26 cellular contexts compared by ENCODE assay signal in genomic region chr15:38267416-38268022, GRCh38. TPM values are rescaled to one million over a fixed set of nuclear protein-coding genes. Genes with fewer than 3 reads are reported as not detected.
DNase-seq lines count a peak whose midpoint lies in the region; TF ChIP-seq lines count a peak whose summit lies in the region.
"Had no signal": no experiment of that assay in that cellular context is flagged by ENCODE, and none has a peak within 500 bp of the region (broad histone marks: within the 10 kb centered on the region; RNA-seq: fewer than 3 reads in every experiment).

No MANE protein-coding gene starts in this region.

- H4K20me1 ChIP-seq in SK-N-SH (ENCODE audit: insufficient read depth) (peaks cover 97% of the 10 kb centered on the region), fibroblast of lung (ENCODE audit: control insufficient read depth, extremely low read depth, insufficient read depth, low read length) (peaks cover 3% of the 10 kb centered on the region), smooth muscle cell (ENCODE audit: low read depth) (peaks cover 100% of the 10 kb centered on the region)

- H3K9ac ChIP-seq in SK-N-SH (no peak overlapping the region), fibroblast of lung (ENCODE audit: insufficient read depth, low read length) (no peak overlapping the region), smooth muscle cell (ENCODE audit: low read depth) (no peak overlapping the region)
- H3K9ac ChIP-seq: BLaER1 treated with 17β-estradiol and CSF1 and Interleukin-3, amounts not matched to agents 10 nM and 100 nM had no signal

- no peak for TF ChIP-seq RAD21 in SK-N-SH (IDR thresholded peaks at IDR 0.05; ENCODE audit: low read length)

- H3K79me2 ChIP-seq in SK-N-SH (ENCODE audit: insufficient read depth) (peaks cover 100% of the 10 kb centered on the region), fibroblast of lung (ENCODE audit: control insufficient read depth, insufficient read depth, low read length) (peaks cover 97% of the 10 kb centered on the region), smooth muscle cell (ENCODE audit: low read depth) (peaks cover 100% of the 10 kb centered on the region)

- H2AFZ ChIP-seq in SK-N-SH (ENCODE audit: low read depth) (no peak overlapping the region), fibroblast of lung (ENCODE audit: low read length) (no peak overlapping the region), smooth muscle cell (ENCODE audit: low read depth) (no peak overlapping the region)

- CTCF ChIA-PET in SK-N-SH (lab: Yijun Ruan, JAX) = interaction anchor here (1.0 kb wide), 2 partner anchors 14 to 15 kb away, joined by 3 read pairs; partner anchors contain the start of gene SPRED1

- H3K4me2 ChIP-seq in SK-N-SH (peak overlapping the region; percentile 22), fibroblast of lung (ENCODE audit: extremely low read depth, insufficient read depth, low read length) (peak overlapping the region; percentile 91), smooth muscle cell (peak overlapping the region; percentile 27)

- no peaks in the 10 kb centered on the region for H3K9me2 ChIP-seq in SK-N-SH

- WGBS in SK-N-SH (ENCODE audit: low lambda C conversion rate) = 68% methylated on average over 3 of the region's 3 CpGs
- 94% methylated on average over 3 of the region's 3 CpGs for WGBS in smooth muscle cell (ENCODE audit: low lambda C conversion rate)

- H3K27ac ChIP-seq in SK-N-SH (ENCODE audit: low read depth in 2 of 2, low read length in 1 of 2) (peak overlapping the region; percentile 23 to 40; a peak in 3 of 4 replicates), fibroblast of lung (ENCODE audit: insufficient read depth, low read length) (no peak overlapping the region), smooth muscle cell (ENCODE audit: low read depth) (no peak overlapping the region)
- H3K27ac ChIP-seq: BLaER1 treated with 17β-estradiol and CSF1 and Interleukin-3, amounts not matched to agents 10 nM and 100 nM; epithelial cell of prostate; prostate gland had no signal

- H3K36me3 ChIP-seq in SK-N-SH (replicated peaks in 1 of 2; ENCODE audit: control insufficient read depth in 1 of 2, insufficient read depth in 2 of 2, low read length in 1 of 2) (peaks cover 0 to 22% of the 10 kb centered on the region in 2 experiments), fibroblast of lung (ENCODE audit: control insufficient read depth, insufficient read depth, low read length) (peaks cover 2% of the 10 kb centered on the region), smooth muscle cell (ENCODE audit: low read depth) (peaks cover 4% of the 10 kb centered on the region)
- H3K36me3 ChIP-seq: prostate gland, tibial artery had no signal

- DNase-seq in HCEC 1CT (peak; percentile 77), SK-N-SH (no peak), fibroblast of lung (ENCODE audit: low read depth in 2 of 2) (peak in 1 of 2 donors; percentile 60), smooth muscle cell (lab: John Stamatoyannopoulos, UW; ENCODE audit: unreplicated experiment) (no peak), NCI-H345 (lab: John Stamatoyannopoulos, UW) (no peak), LoVo (ENCODE audit: low spot score) (no peak), ureter (ENCODE audit: low spot score) (no peak)
- DNase-seq: activated CD4-positive, alpha-beta T cell treated with anti-CD3 and anti-CD28 coated beads for 48 hours; activated CD8-positive, alpha-beta memory T cell treated with anti-CD3 and anti-CD28 coated beads for 24 hours; activated effector memory CD4-positive, alpha-beta T cell treated with Interleukin-2 at 50 U/mL for 16 hours; cortex of kidney; effector memory CD4-positive, alpha-beta T cell; GF-D8; glutamatergic neuron; left ventricle myocardium superior; MM.1S; naive B cell; NCI-H2029; NCI-H526; NK-92 treated with Interleukin-12 subunit alpha and Interleukin-12 subunit beta, amount 100 ng/mL, for 24 hours; stimulated activated CD4-positive, alpha-beta T cell treated with anti-CD3 and anti-CD28 coated beads, Interleukin-4, amount 100 ng/mL, for 4 hours; tibial artery had no signal

- H3K27me3 ChIP-seq in SK-N-SH (ENCODE audit: insufficient read depth) = no peaks in the 10 kb centered on the region
- H3K27me3 ChIP-seq in fibroblast of lung (ENCODE audit: control insufficient read depth, insufficient read depth, low read length) = no peaks in the 10 kb centered on the region
- H3K27me3 ChIP-seq in smooth muscle cell (ENCODE audit: low read depth) = no peaks in the 10 kb centered on the region
- H3K27me3 ChIP-seq: BLaER1 treated with 17β-estradiol and CSF1 and Interleukin-3, amounts not matched to agents 10 nM and 100 nM; tibial artery had no signal

- H3K4me1 ChIP-seq in SK-N-SH (ENCODE audit: control insufficient read depth in 1 of 2, insufficient read depth in 2 of 2, low read depth in 1 of 2, low read length in 1 of 2) (peaks cover 6 to 12% of the 10 kb centered on the region in 2 experiments; a peak in 3 of 4 replicates), fibroblast of lung (ENCODE audit: control insufficient read depth, extremely low read depth, insufficient read depth, low read length) (peaks cover 14% of the 10 kb centered on the region), smooth muscle cell (ENCODE audit: low read depth) (peaks cover 7% of the 10 kb centered on the region)
- H3K4me1 ChIP-seq: prostate gland had no signal

- POLR2A ChIA-PET in SK-N-SH (lab: Yijun Ruan, JAX) = no interaction called here

- no peak overlapping the region for H3K4me3 ChIP-seq in SK-N-SH (ENCODE audit: low read depth in 2 of 2, low read length in 1 of 2)
- H3K4me3 ChIP-seq in fibroblast of lung (replicated peaks in 1 of 4; ENCODE audit: control extremely low read depth in 1 of 4, insufficient read depth in 1 of 4, low read depth in 3 of 4, low read length in 4 of 4) = no peak overlapping the region
- no peak overlapping the region for H3K4me3 ChIP-seq in smooth muscle cell
- H3K4me3 ChIP-seq: BLaER1 treated with 17β-estradiol and CSF1 and Interleukin-3, amounts not matched to agents 10 nM and 100 nM; K562; prostate gland had no signal

- TF ChIP-seq CTCF in SK-N-SH (IDR thresholded peaks at IDR 0.05) = no peak
- no peak for TF ChIP-seq CTCF in fibroblast of lung (conservative IDR thresholded peaks at IDR 0.05 in 1 of 2, IDR thresholded peaks at IDR 0.05 in 1 of 2; ENCODE audit: low read depth in 1 of 2, low read length in 2 of 2)
- no peak for TF ChIP-seq CTCF in smooth muscle cell (IDR thresholded peaks at IDR 0.05; ENCODE audit: borderline replicate concordance, insufficient read depth, poor library complexity, severe bottlenecking)

- TF ChIP-seq EP300 in SK-N-SH (IDR thresholded peaks at IDR 0.05; ENCODE audit: borderline replicate concordance in 1 of 2, low read depth in 1 of 2, low read length in 1 of 2) = 0 out of 4 replicates have a peak, but pooled peaks of 1 of the 2 experiments have one; percentile 18

- H3K9me3 ChIP-seq in SK-N-SH (no peaks in the 10 kb centered on the region), fibroblast of lung (ENCODE audit: control insufficient read depth, insufficient read depth, low read depth, low read length) (no peaks in the 10 kb centered on the region), smooth muscle cell (replicated peaks; ENCODE audit: low read depth) (no peaks in the 10 kb centered on the region)
- H3K9me3 ChIP-seq: prostate gland, tibial artery had no signal

- H3F3A ChIP-seq in SK-N-SH (replicated peaks; ENCODE audit: insufficient read depth) = peaks cover 10% of the 10 kb centered on the region
- H3F3A ChIP-seq in smooth muscle cell (ENCODE audit: low read depth) = no peaks in the 10 kb centered on the region

TF ChIP-seq in SK-N-SH, 30 proteins besides CTCF, POLR2A, EP300 and RAD21:
- TF ChIP-seq PBX3 (IDR thresholded peaks at IDR 0.05) (peak; percentile 20; the same call in 1 of the 2 replicates), SMC3 (IDR thresholded peaks at IDR 0.05; ENCODE audit: low read depth, low read length) (no peak), NRF1 (IDR thresholded peaks at IDR 0.05; ENCODE audit: low read depth, low read length) (no peak), TCF12 (IDR thresholded peaks at IDR 0.05) (peak; percentile 15; the same call in 1 of the 2 replicates), FOSL2 (IDR thresholded peaks at IDR 0.05; ENCODE audit: borderline replicate concordance, low read depth) (0 out of 2 replicates have a peak, but pooled peaks have one; percentile 26)

RNA-seq across cellular contexts. Expression of gene SPRED1, which starts 14.9 kb away (rescaled TPM):
- polyA plus RNA-seq in SK-N-SH (2012; rRNA removed) (4.3 and 4.4 TPM in 2 replicates), fibroblast of lung (17.2 and 19.7 TPM in 2 replicates), smooth muscle cell (15.6 and 22.2 TPM in 2 replicates)
- 6.6 and 7.7 TPM in 2 replicates for polyA plus RNA-seq in SK-N-SH (2012; cell fraction: cytosol; rRNA removed)
- polyA plus RNA-seq in SK-N-SH (2012; cell fraction: nucleus; rRNA removed) = 2.8 and 6.0 TPM in 2 replicates
- total RNA-seq in fibroblast of lung (31.6 and 39.0 TPM in 2 replicates), smooth muscle cell (53.0 and 56.5 TPM in 2 replicates), ureter (22.5 TPM)
- 16.0 and 17.7 TPM in 2 replicates for polyA plus RNA-seq in fibroblast of lung (2012)
- 5.4 and 8.6 TPM in 2 replicates for polyA minus RNA-seq in fibroblast of lung (ENCODE audit: low replicate concordance)

Comparison
In these comparisons a context has a peak if more than half of its experiments do, and no peak if none do; other contexts are left out.
1. H3K27ac ChIP-seq: peak in SK-N-SH (2 of 2); none in fibroblast of lung (single experiment) and smooth muscle cell (single experiment).
2. H3K4me2 ChIP-seq: peak in every context shown above with its lines; median percentile 91 in fibroblast of lung; 27 in smooth muscle cell; 22 in SK-N-SH.